1 cellular context compared by ENCODE assay signal in the genomic region with DNA sequence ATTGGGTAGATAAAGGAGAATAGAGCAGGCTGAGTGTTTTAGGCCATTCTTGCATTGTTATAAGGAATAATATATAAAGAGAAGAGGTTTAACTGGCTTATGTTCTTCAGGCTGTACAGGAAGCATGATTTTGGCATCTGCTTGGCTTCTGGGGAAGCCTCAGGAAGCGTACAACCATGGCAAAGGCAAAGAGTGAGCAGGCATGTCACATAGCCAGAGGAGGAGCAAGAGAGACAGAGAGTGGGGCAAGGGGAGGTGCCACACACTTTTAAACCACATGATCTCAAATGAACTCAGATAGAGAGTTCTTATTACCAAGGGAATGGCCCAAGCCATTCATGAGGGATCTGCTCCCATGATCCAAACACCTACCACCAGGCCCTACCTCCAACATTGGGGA.
TF ChIP-seq lines count a peak whose summit lies in the region.

No MANE protein-coding gene starts in this region.

TF ChIP-seq in K562, 482 proteins besides CTCF, POLR2A, EP300 and RAD21 (continued from another document):
- TF ChIP-seq, protein P1, sequence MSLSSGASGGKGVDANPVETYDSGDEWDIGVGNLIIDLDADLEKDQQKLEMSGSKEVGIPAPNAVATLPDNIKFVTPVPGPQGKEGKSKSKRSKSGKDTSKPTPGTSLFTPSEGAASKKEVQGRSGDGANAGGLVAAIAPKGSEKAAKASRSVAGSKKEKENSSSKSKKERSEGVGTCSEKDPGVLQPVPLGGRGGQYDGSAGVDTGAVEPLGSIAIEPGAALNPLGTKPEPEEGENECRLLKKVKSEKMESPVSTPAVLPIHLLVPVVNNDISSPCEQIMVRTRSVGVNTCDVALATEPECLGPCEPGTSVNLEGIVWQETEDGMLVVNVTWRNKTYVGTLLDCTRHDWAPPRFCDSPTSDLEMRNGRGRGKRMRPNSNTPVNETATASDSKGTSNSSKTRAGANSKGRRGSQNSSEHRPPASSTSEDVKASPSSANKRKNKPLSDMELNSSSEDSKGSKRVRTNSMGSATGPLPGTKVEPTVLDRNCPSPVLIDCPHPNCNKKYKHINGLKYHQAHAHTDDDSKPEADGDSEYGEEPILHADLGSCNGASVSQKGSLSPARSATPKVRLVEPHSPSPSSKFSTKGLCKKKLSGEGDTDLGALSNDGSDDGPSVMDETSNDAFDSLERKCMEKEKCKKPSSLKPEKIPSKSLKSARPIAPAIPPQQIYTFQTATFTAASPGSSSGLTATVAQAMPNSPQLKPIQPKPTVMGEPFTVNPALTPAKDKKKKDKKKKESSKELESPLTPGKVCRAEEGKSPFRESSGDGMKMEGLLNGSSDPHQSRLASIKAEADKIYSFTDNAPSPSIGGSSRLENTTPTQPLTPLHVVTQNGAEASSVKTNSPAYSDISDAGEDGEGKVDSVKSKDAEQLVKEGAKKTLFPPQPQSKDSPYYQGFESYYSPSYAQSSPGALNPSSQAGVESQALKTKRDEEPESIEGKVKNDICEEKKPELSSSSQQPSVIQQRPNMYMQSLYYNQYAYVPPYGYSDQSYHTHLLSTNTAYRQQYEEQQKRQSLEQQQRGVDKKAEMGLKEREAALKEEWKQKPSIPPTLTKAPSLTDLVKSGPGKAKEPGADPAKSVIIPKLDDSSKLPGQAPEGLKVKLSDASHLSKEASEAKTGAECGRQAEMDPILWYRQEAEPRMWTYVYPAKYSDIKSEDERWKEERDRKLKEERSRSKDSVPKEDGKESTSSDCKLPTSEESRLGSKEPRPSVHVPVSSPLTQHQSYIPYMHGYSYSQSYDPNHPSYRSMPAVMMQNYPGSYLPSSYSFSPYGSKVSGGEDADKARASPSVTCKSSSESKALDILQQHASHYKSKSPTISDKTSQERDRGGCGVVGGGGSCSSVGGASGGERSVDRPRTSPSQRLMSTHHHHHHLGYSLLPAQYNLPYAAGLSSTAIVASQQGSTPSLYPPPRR (CRISPR knock-in tag; IDR thresholded peaks at IDR 0.05; ENCODE audit: borderline replicate concordance): no peak
- TF ChIP-seq BRD9 (IDR thresholded peaks at IDR 0.05; ENCODE audit: low read depth, partially characterized antibody) (no peak), CBFA2T2 (conservative IDR thresholded peaks at IDR 0.05) (no peak), ZNF347 (CRISPR knock-in tag; IDR thresholded peaks at IDR 0.05; ENCODE audit: low read depth) (no peak), SIN3B (IDR thresholded peaks at IDR 0.05; ENCODE audit: low read depth) (no peak), GABPB1 (CRISPR knock-in tag; IDR thresholded peaks at IDR 0.05) (no peak)
- TF ChIP-seq, protein P2, sequence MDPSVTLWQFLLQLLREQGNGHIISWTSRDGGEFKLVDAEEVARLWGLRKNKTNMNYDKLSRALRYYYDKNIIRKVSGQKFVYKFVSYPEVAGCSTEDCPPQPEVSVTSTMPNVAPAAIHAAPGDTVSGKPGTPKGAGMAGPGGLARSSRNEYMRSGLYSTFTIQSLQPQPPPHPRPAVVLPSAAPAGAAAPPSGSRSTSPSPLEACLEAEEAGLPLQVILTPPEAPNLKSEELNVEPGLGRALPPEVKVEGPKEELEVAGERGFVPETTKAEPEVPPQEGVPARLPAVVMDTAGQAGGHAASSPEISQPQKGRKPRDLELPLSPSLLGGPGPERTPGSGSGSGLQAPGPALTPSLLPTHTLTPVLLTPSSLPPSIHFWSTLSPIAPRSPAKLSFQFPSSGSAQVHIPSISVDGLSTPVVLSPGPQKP (CRISPR knock-in tag; IDR thresholded peaks at IDR 0.05): no peak
- TF ChIP-seq, protein P3, sequence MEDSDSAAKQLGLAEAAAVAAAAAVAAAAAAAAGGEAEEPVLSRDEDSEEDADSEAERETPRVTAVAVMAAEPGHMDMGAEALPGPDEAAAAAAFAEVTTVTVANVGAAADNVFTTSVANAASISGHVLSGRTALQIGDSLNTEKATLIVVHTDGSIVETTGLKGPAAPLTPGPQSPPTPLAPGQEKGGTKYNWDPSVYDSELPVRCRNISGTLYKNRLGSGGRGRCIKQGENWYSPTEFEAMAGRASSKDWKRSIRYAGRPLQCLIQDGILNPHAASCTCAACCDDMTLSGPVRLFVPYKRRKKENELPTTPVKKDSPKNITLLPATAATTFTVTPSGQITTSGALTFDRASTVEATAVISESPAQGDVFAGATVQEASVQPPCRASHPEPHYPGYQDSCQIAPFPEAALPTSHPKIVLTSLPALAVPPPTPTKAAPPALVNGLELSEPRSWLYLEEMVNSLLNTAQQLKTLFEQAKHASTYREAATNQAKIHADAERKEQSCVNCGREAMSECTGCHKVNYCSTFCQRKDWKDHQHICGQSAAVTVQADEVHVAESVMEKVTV (CRISPR knock-in tag; IDR thresholded peaks at IDR 0.05): no peak
